27 cellular contexts compared by ENCODE assay signal in genomic region chrX:2748815-2749188, GRCh38. TPM values are rescaled to one million over a fixed set of nuclear protein-coding genes. Genes with fewer than 3 reads are reported as not detected.
"Had no signal": no experiment of that assay in that cellular context is flagged by ENCODE, and none has a peak within 500 bp of the region (broad histone marks: within the 10 kb centered on the region; RNA-seq: fewer than 3 reads in every experiment).

No MANE protein-coding gene starts in this region.

- H3K9me3 ChIP-seq: left lung, lower lobe of right lung, mucosa of descending colon, ovary, right atrium auricular region, stomach, testis, thyroid gland, transverse colon, upper lobe of left lung, vagina had no signal

- H3K4me1 ChIP-seq: left lung, right atrium auricular region, testis, thyroid gland, transverse colon, upper lobe of left lung had no signal

- H3K4me3 ChIP-seq: left lung, lower lobe of right lung, mucosa of descending colon, ovary, right atrium auricular region, skin epidermis, stomach, testis, thyroid gland, transverse colon, upper lobe of left lung, vagina had no signal

- H3K27ac ChIP-seq: left lung, lower lobe of right lung, ovary, right atrium auricular region, skin epidermis, stomach, testis, thyroid gland, transverse colon, upper lobe of left lung, vagina had no signal

- H3K4me3 Mint-ChIP-seq: naive thymus-derived CD4-positive, alpha-beta T cell; natural killer cell treated with Interleukin-12 subunit alpha and Interleukin-12 subunit beta and Interleukin-15 and Interleukin-18, amount 100 ng/mL, for 72 hours; stimulated activated naive B cell treated with anti-CD40 and anti-IgM and Interleukin-4, amounts not matched to agents 10 μg/mL and 1 μg/mL and 100 μg/mL, for 72 hours had no signal

- H3K27me3 ChIP-seq: left lung, ovary, right atrium auricular region, stomach, testis, thyroid gland, transverse colon, upper lobe of left lung, vagina had no signal

- DNase-seq: hippocampal formation; kidney; left colon; left lung; lower lobe of right lung; midbrain; mucosa of descending colon; naive thymus-derived CD4-positive, alpha-beta T cell; ovary; stimulated activated CD4-positive, alpha-beta T cell treated with anti-CD3 and anti-CD28 coated beads, Interleukin-12 subunit alpha, Interleukin-12 subunit beta, amount 100 ng/mL, for 4 hours; stimulated activated CD4-positive, alpha-beta T cell treated with anti-CD3 and anti-CD28 coated beads, Interleukin-15, amount 100 ng/mL, for 24 hours; stimulated activated CD4-positive, alpha-beta T cell treated with anti-CD3 and anti-CD28 coated beads, Interleukin-2, amount 100 ng/mL, for 24 hours; stimulated activated CD4-positive, alpha-beta T cell treated with anti-CD3 and anti-CD28 coated beads, Interleukin-4, amount 100 ng/mL, for 1 hour; stimulated activated naive B cell treated with anti-CD40 and anti-IgM and Interleukin-4, amounts not matched to agents 10 μg/mL and 1 μg/mL and 100 μg/mL, for 72 hours; stimulated activated naive CD8-positive, alpha-beta T cell treated with anti-CD3 and anti-CD28 coated beads, Interleukin-15, Interleukin-2, amounts not matched to agents 100 U/mL and 50 U/mL, for 24 hours; stomach; testis; thyroid gland; transverse colon; upper lobe of left lung had no signal

- H3K9me3 Mint-ChIP-seq: natural killer cell treated with Interleukin-12 subunit alpha and Interleukin-12 subunit beta and Interleukin-15 and Interleukin-18, amount 100 ng/mL, for 72 hours; stimulated activated naive B cell treated with anti-CD40 and anti-IgM and Interleukin-4, amounts not matched to agents 10 μg/mL and 1 μg/mL and 100 μg/mL, for 72 hours had no signal

- ATAC-seq: left colon; left lung; lower lobe of right lung; mucosa of descending colon; naive thymus-derived CD4-positive, alpha-beta T cell; natural killer cell treated with Interleukin-12 subunit alpha and Interleukin-12 subunit beta and Interleukin-15 and Interleukin-18, amount 100 ng/mL, for 72 hours; sciatic nerve; stimulated activated naive B cell treated with anti-CD40 and anti-IgM and Interleukin-4, amounts not matched to agents 10 μg/mL and 1 μg/mL and 100 μg/mL, for 72 hours; stimulated activated naive CD8-positive, alpha-beta T cell treated with anti-CD3 and anti-CD28 coated beads, Interleukin-15, Interleukin-2, amounts not matched to agents 100 U/mL and 50 U/mL, for 24 hours had no signal

- H3K36me3 Mint-ChIP-seq: natural killer cell treated with Interleukin-12 subunit alpha and Interleukin-12 subunit beta and Interleukin-15 and Interleukin-18, amount 100 ng/mL, for 72 hours; stimulated activated naive B cell treated with anti-CD40 and anti-IgM and Interleukin-4, amounts not matched to agents 10 μg/mL and 1 μg/mL and 100 μg/mL, for 72 hours had no signal

- H3K36me3 ChIP-seq: ovary, right atrium auricular region, thyroid gland, transverse colon, vagina had no signal

- H3K4me1 Mint-ChIP-seq: stimulated activated naive B cell treated with anti-CD40 and anti-IgM and Interleukin-4, amounts not matched to agents 10 μg/mL and 1 μg/mL and 100 μg/mL, for 72 hours had no signal

- H3K27ac Mint-ChIP-seq: natural killer cell treated with Interleukin-12 subunit alpha and Interleukin-12 subunit beta and Interleukin-15 and Interleukin-18, amount 100 ng/mL, for 72 hours; progenitor cell of endocrine pancreas; stimulated activated naive B cell treated with anti-CD40 and anti-IgM and Interleukin-4, amounts not matched to agents 10 μg/mL and 1 μg/mL and 100 μg/mL, for 72 hours had no signal

- H3K27me3 Mint-ChIP-seq: progenitor cell of endocrine pancreas; stimulated activated naive B cell treated with anti-CD40 and anti-IgM and Interleukin-4, amounts not matched to agents 10 μg/mL and 1 μg/mL and 100 μg/mL, for 72 hours had no signal

RNA-seq across cellular contexts. Expression of gene XG, which starts 3.0 kb away (rescaled TPM):
- total RNA-seq: natural killer cell treated with Interleukin-12 subunit alpha and Interleukin-12 subunit beta and Interleukin-15 and Interleukin-18, amount 100 ng/mL, for 72 hours; renal cortical epithelial cell; stomach had no signal
